Comparison of ENCODE assay signal across 8 cellular contexts in the genomic region with DNA sequence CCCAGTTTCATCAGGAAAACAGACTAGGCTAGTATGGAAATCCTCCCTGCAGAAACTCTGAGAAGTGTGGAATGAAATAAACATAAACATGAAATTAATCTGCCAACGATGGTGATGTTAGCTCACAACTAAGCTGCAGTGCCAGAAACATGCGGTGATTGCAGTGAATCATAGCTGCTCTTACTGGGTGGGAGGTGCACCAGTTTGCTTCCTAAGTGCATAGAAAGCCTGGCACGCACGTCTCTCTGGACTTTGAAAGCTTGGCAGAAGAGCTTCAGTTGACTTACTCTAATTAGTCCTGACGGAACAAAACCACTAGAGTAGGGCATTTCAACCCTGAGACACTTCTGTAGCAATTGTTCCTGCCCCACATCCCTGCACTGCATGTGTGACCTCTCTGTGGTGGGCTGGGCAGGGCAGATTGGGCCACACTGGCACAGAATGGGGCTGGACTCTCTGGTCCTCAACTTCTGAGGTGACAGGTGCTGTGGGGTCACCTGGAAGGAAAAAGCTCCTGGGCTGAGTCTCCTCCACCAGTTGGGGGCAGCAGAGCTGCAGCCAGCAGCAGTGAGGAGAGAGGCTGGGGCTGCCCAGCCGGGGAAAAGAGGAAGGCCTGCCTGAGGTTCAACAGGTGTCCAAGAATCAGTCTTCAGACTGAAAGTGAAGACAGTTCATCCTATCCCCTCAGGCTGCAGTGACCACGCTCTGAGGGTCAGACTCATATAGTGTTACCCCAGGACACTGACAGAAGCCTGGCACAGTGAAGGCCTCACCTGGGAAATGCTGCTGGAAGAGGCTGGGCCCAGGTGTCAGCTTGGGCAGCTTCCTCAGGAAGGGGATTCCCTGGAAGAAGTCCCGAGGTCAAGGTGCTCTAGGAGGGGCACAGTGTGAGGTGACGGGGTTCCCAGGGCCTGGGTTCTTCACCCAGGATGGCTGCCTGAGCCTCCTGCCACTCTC. TPM values are rescaled to one million over a fixed set of nuclear protein-coding genes. Genes with fewer than 3 reads are reported as not detected.
DNase-seq lines count a peak whose midpoint lies in the region; ATAC-seq and TF ChIP-seq lines count a peak whose summit lies in the region.

No MANE protein-coding gene starts in this region.

- H3K9me3 ChIP-seq in HCT116 (ENCODE audit: control insufficient read depth in 1 of 2, insufficient read depth in 1 of 2, low read depth in 1 of 2, low read length in 2 of 2): no peaks in the 10 kb centered on the region
- H3K9me3 ChIP-seq in CD4-positive, alpha-beta T cell (ENCODE audit: control insufficient read depth, low read length): no peaks in the 10 kb centered on the region

- peak; percentile 47; the same call in 1 of the 2 replicates for TF ChIP-seq RAD21 in HCT116 (IDR thresholded peaks at IDR 0.05; ENCODE audit: low read depth)

- no peak overlapping the region for H3K27ac ChIP-seq in HCT116 (ENCODE audit: low read depth, low read length)
- no peak overlapping the region for H3K27ac ChIP-seq in CD4-positive, alpha-beta T cell (ENCODE audit: low read depth, low read length)

- H3K79me2 ChIP-seq in HCT116 (ENCODE audit: insufficient read depth, low read length): no peaks in the 10 kb centered on the region

- POLR2A ChIA-PET in HCT116 (lab: Charles Lee): interaction anchor here (1.2 kb wide), 1 partner anchor 18 kb away, joined by 3 read pairs; no protein-coding TSS in a partner anchor
- POLR2A ChIA-PET in activated B cell treated with CpG ODN at 0.5 μM for 24 hours (lab: Charles Lee): interaction anchor here (2.9 kb wide), 1 partner anchor 251 kb away, joined by 16 read pairs; no protein-coding TSS in a partner anchor
- POLR2A ChIA-PET in CD4-positive, alpha-beta T cell (lab: Charles Lee): interaction anchor here (0.7 kb wide), 1 partner anchor 385 kb away, joined by 3 read pairs; no protein-coding TSS in a partner anchor

- no peak overlapping the region for H3K4me3 ChIP-seq in HCT116 (replicated peaks in 1 of 2; ENCODE audit: low read depth in 1 of 2, low read length in 2 of 2)

- no peaks in the 10 kb centered on the region for H3K9me3 Mint-ChIP-seq in activated B cell treated with CpG ODN at 0.5 μM for 24 hours
- no peaks in the 10 kb centered on the region for H3K9me3 Mint-ChIP-seq in CD4-positive, alpha-beta T cell

- H3K4me2 ChIP-seq in HCT116 (ENCODE audit: low read length): no peak overlapping the region

- no peaks in the 10 kb centered on the region for H3K9me2 ChIP-seq in HCT116 (ENCODE audit: insufficient read depth)

- BruUV-seq in HCT116 (replicated peaks; lab: Mats Ljungman, UMichigan): no TSS peak

- peaks cover 60% of the 10 kb centered on the region for H3K4me1 Mint-ChIP-seq in activated B cell treated with CpG ODN at 0.5 μM for 24 hours
- no peaks in the 10 kb centered on the region for H3K4me1 Mint-ChIP-seq in CD4-positive, alpha-beta T cell (ENCODE audit: low read depth)

- H4K20me1 ChIP-seq in HCT116 (ENCODE audit: insufficient read depth): no peaks in the 10 kb centered on the region

- H2AFZ ChIP-seq in HCT116 (ENCODE audit: low read depth, low read length, poor library complexity, severe bottlenecking): no peak overlapping the region

- RAD21 ChIA-PET in HCT116 (lab: Charles Lee; ENCODE audit: low non-redundant PET in 1 of 2, low total read pairs in 2 of 2, uncharacterized antibody in 2 of 2, unreplicated experiment in 2 of 2): interaction anchor here in 1 of 2 experiments (1.4 kb wide), 1 partner anchor 18 kb away, joined by 7 read pairs; no protein-coding TSS in a partner anchor

- H3K27me3 ChIP-seq in HCT116 (ENCODE audit: insufficient read depth, low read length): no peaks in the 10 kb centered on the region
- no peaks in the 10 kb centered on the region for H3K27me3 ChIP-seq in CD4-positive, alpha-beta T cell (ENCODE audit: control insufficient read depth, insufficient read depth, low read length)

- no peaks in the 10 kb centered on the region for H3K4me1 ChIP-seq in HCT116 (ENCODE audit: control insufficient read depth in 1 of 2, insufficient read depth in 2 of 2, low read length in 2 of 2)

- peak overlapping the region; percentile 27 for H3K27ac Mint-ChIP-seq in activated B cell treated with CpG ODN at 0.5 μM for 24 hours
- no peak overlapping the region for H3K27ac Mint-ChIP-seq in CD4-positive, alpha-beta T cell

- H3K27me3 Mint-ChIP-seq in activated B cell treated with CpG ODN at 0.5 μM for 24 hours: no peaks in the 10 kb centered on the region
- no peaks in the 10 kb centered on the region for H3K27me3 Mint-ChIP-seq in CD4-positive, alpha-beta T cell

- no peaks in the 10 kb centered on the region for H3K36me3 ChIP-seq in HCT116 (ENCODE audit: control insufficient read depth in 1 of 2, insufficient read depth in 2 of 2, low read length in 2 of 2)

- TF ChIP-seq POLR2A in HCT116 (IDR thresholded peaks at IDR 0.05; ENCODE audit: borderline replicate concordance, extremely low read depth, insufficient read depth, insufficient read length): no peak

- no peak overlapping the region for H3K9ac ChIP-seq in HCT116 (ENCODE audit: low read length)

- peak; percentile 7 for DNase-seq in NCI-H2196 (lab: John Stamatoyannopoulos, UW; ENCODE audit: unreplicated experiment)
- DNase-seq in NCI-H2196 treated with DMSO at 0.1 percent for 48 hours (lab: John Stamatoyannopoulos, UW; ENCODE audit: unreplicated experiment): no peak
- DNase-seq in HCT116 (ENCODE audit: low read depth, low spot score): no peak
- no peak for DNase-seq in activated B cell treated with CpG ODN at 0.5 μM for 24 hours
- DNase-seq in left kidney (ENCODE audit: low read depth, low spot score): peak; percentile 61
- DNase-seq in CD4-positive, alpha-beta T cell: no peak

- no peak overlapping the region for H3K4me3 Mint-ChIP-seq in activated B cell treated with CpG ODN at 0.5 μM for 24 hours
- no peak overlapping the region for H3K4me3 Mint-ChIP-seq in CD4-positive, alpha-beta T cell

- intact Hi-C loops in HCT116 (cut with micrococcal nuclease): no loop called here
- intact Hi-C loops in activated B cell treated with CpG ODN at 0.5 μM for 24 hours (cut with micrococcal nuclease): loop anchor here (10.0 kb wide), 2 partner anchors 220 to 330 kb away; no protein-coding TSS in a partner anchor
- intact Hi-C loops in CD4-positive, alpha-beta T cell (cut with DNase I, micrococcal nuclease): no loop called here

- ATAC-seq in HCT116: peak; percentile 87
- ATAC-seq in activated B cell treated with CpG ODN at 0.5 μM for 24 hours (ENCODE audit: low read depth): peak; percentile 63
- no peak for ATAC-seq in CD4-positive, alpha-beta T cell (ENCODE audit: poor library complexity)
- no peak for ATAC-seq in HG02885 (IDR thresholded peaks at IDR 0.05; ENCODE audit: poor library complexity, unreplicated experiment)
- no peak for ATAC-seq in GM21576 (IDR thresholded peaks at IDR 0.05; ENCODE audit: unreplicated experiment)

- TF ChIP-seq CTCF in HCT116 (IDR thresholded peaks at IDR 0.05 in 2 of 3, conservative IDR thresholded peaks at IDR 0.05 in 1 of 3; ENCODE audit: borderline replicate concordance in 1 of 3, insufficient read depth in 1 of 3, low read depth in 2 of 3, low read length in 2 of 3) (peak; percentile 32 to 77 (median 64); a peak in 5 of 6 replicates), activated B cell treated with CpG ODN at 0.5 μM for 24 hours (IDR thresholded peaks at IDR 0.05) (peak; percentile 13)
- no peak for TF ChIP-seq CTCF in CD4-positive, alpha-beta T cell (IDR thresholded peaks at IDR 0.05)

- CTCF ChIA-PET in HCT116 (lab: Charles Lee) (interaction anchor here (0.7 to 3.6 kb wide), 16 partner anchors 9 to 221 kb away, joined by 3 to 26 read pairs (median 5); no protein-coding TSS in a partner anchor), activated B cell treated with CpG ODN at 0.5 μM for 24 hours (lab: Charles Lee) (interaction anchor here (0.7 to 3.4 kb wide), 19 partner anchors 13 to 654 kb away, joined by 3 to 25 read pairs (median 4); no protein-coding TSS in a partner anchor)
- CTCF ChIA-PET in CD4-positive, alpha-beta T cell (lab: Charles Lee): no interaction called here

- H3K36me3 Mint-ChIP-seq in activated B cell treated with CpG ODN at 0.5 μM for 24 hours (ENCODE audit: low read depth): no peaks in the 10 kb centered on the region
- H3K36me3 Mint-ChIP-seq in CD4-positive, alpha-beta T cell (ENCODE audit: low read depth): no peaks in the 10 kb centered on the region

TF ChIP-seq in HCT116, 20 proteins besides CTCF, POLR2A, EP300 and RAD21 (continues in another document):
- no peak for TF ChIP-seq JUND (IDR thresholded peaks at IDR 0.05)
- TF ChIP-seq SRF (IDR thresholded peaks at IDR 0.05; ENCODE audit: low read depth): no peak
- no peak for TF ChIP-seq ELF1 (IDR thresholded peaks at IDR 0.05; ENCODE audit: borderline replicate concordance, low read depth)
- TF ChIP-seq, protein P1, sequence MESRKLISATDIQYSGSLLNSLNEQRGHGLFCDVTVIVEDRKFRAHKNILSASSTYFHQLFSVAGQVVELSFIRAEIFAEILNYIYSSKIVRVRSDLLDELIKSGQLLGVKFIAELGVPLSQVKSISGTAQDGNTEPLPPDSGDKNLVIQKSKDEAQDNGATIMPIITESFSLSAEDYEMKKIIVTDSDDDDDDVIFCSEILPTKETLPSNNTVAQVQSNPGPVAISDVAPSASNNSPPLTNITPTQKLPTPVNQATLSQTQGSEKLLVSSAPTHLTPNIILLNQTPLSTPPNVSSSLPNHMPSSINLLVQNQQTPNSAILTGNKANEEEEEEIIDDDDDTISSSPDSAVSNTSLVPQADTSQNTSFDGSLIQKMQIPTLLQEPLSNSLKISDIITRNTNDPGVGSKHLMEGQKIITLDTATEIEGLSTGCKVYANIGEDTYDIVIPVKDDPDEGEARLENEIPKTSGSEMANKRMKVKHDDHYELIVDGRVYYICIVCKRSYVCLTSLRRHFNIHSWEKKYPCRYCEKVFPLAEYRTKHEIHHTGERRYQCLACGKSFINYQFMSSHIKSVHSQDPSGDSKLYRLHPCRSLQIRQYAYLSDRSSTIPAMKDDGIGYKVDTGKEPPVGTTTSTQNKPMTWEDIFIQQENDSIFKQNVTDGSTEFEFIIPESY (IDR thresholded peaks at IDR 0.05; ENCODE audit: extremely low read depth, insufficient replicate concordance, low read length): no peak

RNA-seq across cellular contexts. Expression of a gene that starts 40.5 kb away (rescaled TPM):
- not detected for total RNA-seq in HCT116 (2021; ENCODE audit: unreplicated experiment)
- polyA plus RNA-seq in HCT116 (2012): not detected in 2 replicates
- not detected in 2 replicates for total RNA-seq in activated B cell treated with CpG ODN at 0.5 μM for 24 hours
- not detected for total RNA-seq in CD4-positive, alpha-beta T cell

Comparison
In these comparisons a context has a peak if more than half of its experiments do, and no peak if none do; other contexts are left out.
1. DNase-seq: peak in NCI-H2196 (single experiment) and left kidney (single experiment); none in NCI-H2196 treated with DMSO at 0.1 percent for 48 hours (single experiment), HCT116 (single experiment), activated B cell treated with CpG ODN at 0.5 μM for 24 hours (single experiment) and CD4-positive, alpha-beta T cell (0 of 10).
2. ATAC-seq: peak in HCT116 (single experiment) and activated B cell treated with CpG ODN at 0.5 μM for 24 hours (single experiment); none in CD4-positive, alpha-beta T cell (single experiment), HG02885 (single experiment) and GM21576 (single experiment).